Comparison of ENCODE assay signal across 14 cellular contexts in genomic region chr2:134257965-134258683, GRCh38. TPM values are rescaled to one million over a fixed set of nuclear protein-coding genes. Genes with fewer than 3 reads are reported as not detected.
DNase-seq lines count a peak whose midpoint lies in the region; ATAC-seq, FAIRE-seq and TF ChIP-seq lines count a peak whose summit lies in the region.
"Had no signal": no experiment of that assay in that cellular context is flagged by ENCODE, and none has a peak within 500 bp of the region (broad histone marks: within the 10 kb centered on the region; RNA-seq: fewer than 3 reads in every experiment).

No MANE protein-coding gene starts in this region.

- TF ChIP-seq POLR2A in GM12878 (IDR thresholded peaks at IDR 0.05; ENCODE audit: low read depth, low read length): no peak

- FAIRE-seq in GM12878 (lab: Jason Lieb, UNC): no peak
- FAIRE-seq: bronchial epithelial cell, H1 had no signal

- H2AFZ ChIP-seq in GM12878 (ENCODE audit: control insufficient read depth, low read depth, low read length): no peak overlapping the region

- H3K4me1 ChIP-seq in GM12878 (ENCODE audit: control insufficient read depth, insufficient read depth, low read length): peaks cover 80% of the 10 kb centered on the region

- H3K27ac ChIP-seq in KOPT-K1 (ENCODE audit: low read depth, low read length, poor library complexity, severe bottlenecking) (peak overlapping the region; percentile 67), GM12878 (ENCODE audit: control insufficient read depth, insufficient read depth) (peak overlapping the region; percentile 71)

- peaks cover 90% of the 10 kb centered on the region for H3K79me2 ChIP-seq in GM12878 (ENCODE audit: control insufficient read depth, insufficient read depth, low read length)

- H3K9me3 ChIP-seq in KOPT-K1 (ENCODE audit: insufficient read depth, low read length, poor library complexity, severe bottlenecking) (no peaks in the 10 kb centered on the region), GM12878 (replicated peaks; ENCODE audit: control insufficient read depth, insufficient read depth, low read length) (no peaks in the 10 kb centered on the region)

- TF ChIP-seq CTCF in GM12878 (IDR thresholded peaks at IDR 0.05 in 2 of 3, conservative IDR thresholded peaks at IDR 0.05 in 1 of 3; ENCODE audit: control insufficient read depth in 2 of 3, extremely low read depth in 1 of 3, insufficient read depth in 1 of 3, low read depth in 3 of 3, low read length in 3 of 3) (no peak), GM20000 (IDR thresholded peaks at IDR 0.05; ENCODE audit: extremely low read depth, missing control alignments) (no peak)

- H3K36me3 ChIP-seq in KOPT-K1 (ENCODE audit: insufficient read depth, low read length) (peaks cover 7% of the 10 kb centered on the region; the same call in 1 of the 2 replicates), GM12878 (ENCODE audit: control insufficient read depth in 2 of 2, insufficient read depth in 2 of 2, low read length in 1 of 2) (peaks cover 3 to 14% of the 10 kb centered on the region in 2 experiments)

- SMC1A ChIA-PET in GM12878 (lab: Charles Lee; ENCODE audit: uncharacterized antibody, unreplicated experiment): interaction anchor here (0.8 to 5.7 kb wide), 3 partner anchors 14 to 26 kb away, joined by 3 to 27 read pairs (median 9); no protein-coding TSS in a partner anchor

- no peak for ATAC-seq in GM12878
- ATAC-seq in stimulated activated effector memory CD8-positive, alpha-beta T cell treated with anti-CD3 and anti-CD28 coated beads, Interleukin-12 subunit alpha, Interleukin-12 subunit beta, amount 100 ng/mL, for 72 hours: no peak

- CTCF ChIA-PET in activated naive CD4-positive, alpha-beta T cell treated with anti-CD3 and anti-CD28 coated beads, Interleukin-2, amount 10 ng/mL, durations not matched to agents 7 days and 5 days (lab: Charles Lee): interaction anchor here (0.7 to 1.2 kb wide), 5 partner anchors 12 to 193 kb away, joined by 3 read pairs; no protein-coding TSS in a partner anchor
- CTCF ChIA-PET in GM12878 (lab: Yijun Ruan, JAX): interaction anchor here (0.7 to 2.6 kb wide), 2 partner anchors 13 to 141 kb away, joined by 3 to 14 read pairs; no protein-coding TSS in a partner anchor

- no peak for DNase-seq in activated naive CD4-positive, alpha-beta T cell treated with anti-CD3 and anti-CD28 coated beads, Interleukin-2, amount 10 ng/mL, durations not matched to agents 7 days and 5 days
- no peak for DNase-seq in activated naive CD4-positive, alpha-beta T cell (lab: John Stamatoyannopoulos, UW)
- DNase-seq in GM12878 (ENCODE audit: low read depth, low spot score) (no peak), CD1c-positive myeloid dendritic cell (ENCODE audit: extremely low spot score) (no peak), SKM-1 (lab: John Stamatoyannopoulos, UW; ENCODE audit: unreplicated experiment) (no peak), GM20000 (ENCODE audit: low spot score) (no peak)
- no peak for DNase-seq in stimulated activated effector memory CD8-positive, alpha-beta T cell treated with anti-CD3 and anti-CD28 coated beads, Interleukin-12 subunit alpha, Interleukin-12 subunit beta, amount 100 ng/mL, for 72 hours (ENCODE audit: low spot score in 2 of 2)
- DNase-seq: foreskin melanocyte, KBM-7, NCI-H1436 treated with DMSO at 0.1 percent for 48 hours, NCI-H446 had no signal

- H3K36me3 Mint-ChIP-seq in activated naive CD4-positive, alpha-beta T cell treated with anti-CD3 and anti-CD28 coated beads, Interleukin-2, amount 10 ng/mL, durations not matched to agents 7 days and 5 days: peaks cover 29% of the 10 kb centered on the region
- H3K36me3 Mint-ChIP-seq in stimulated activated effector memory CD8-positive, alpha-beta T cell treated with anti-CD3 and anti-CD28 coated beads, Interleukin-12 subunit alpha, Interleukin-12 subunit beta, amount 100 ng/mL, for 72 hours: peaks cover 14% of the 10 kb centered on the region

- in situ Hi-C loops in GM12878 (cut with MboI): no loop called here

- 86% methylated on average over 7 of the region's 7 CpGs for WGBS in GM12878 (ENCODE audit: insufficient coverage, insufficient replicate concordance, low lambda C conversion rate, missing lambda C conversion rate)

- peaks cover 87% of the 10 kb centered on the region for H3K4me1 Mint-ChIP-seq in activated naive CD4-positive, alpha-beta T cell treated with anti-CD3 and anti-CD28 coated beads, Interleukin-2, amount 10 ng/mL, durations not matched to agents 7 days and 5 days
- peaks cover 63% of the 10 kb centered on the region for H3K4me1 Mint-ChIP-seq in stimulated activated effector memory CD8-positive, alpha-beta T cell treated with anti-CD3 and anti-CD28 coated beads, Interleukin-12 subunit alpha, Interleukin-12 subunit beta, amount 100 ng/mL, for 72 hours

- peak overlapping the region; percentile 17 for H3K4me3 ChIP-seq in GM12878

- peak overlapping the region; percentile 70 for H3K4me2 ChIP-seq in GM12878 (ENCODE audit: control insufficient read depth, insufficient read depth)

- intact Hi-C loops in GM12878 (cut with micrococcal nuclease; ENCODE audit: unreplicated experiment): no loop called here

- RAD21 ChIA-PET in GM12878 (lab: Charles Lee; ENCODE audit: unreplicated experiment): no interaction called here

- no peak for TF ChIP-seq EP300 in GM12878 (IDR thresholded peaks at IDR 0.05; ENCODE audit: borderline replicate concordance in 1 of 2, control insufficient read depth in 1 of 2, low read depth in 2 of 2, low read length in 2 of 2)

- no peaks in the 10 kb centered on the region for H3K27me3 ChIP-seq in GM12878 (replicated peaks in 1 of 2; ENCODE audit: control insufficient read depth in 2 of 2, insufficient read depth in 2 of 2, low read length in 1 of 2)

- peak overlapping the region; percentile 7 for H3K4me3 Mint-ChIP-seq in activated naive CD4-positive, alpha-beta T cell treated with anti-CD3 and anti-CD28 coated beads, Interleukin-2, amount 10 ng/mL, durations not matched to agents 7 days and 5 days
- peak overlapping the region; percentile 21 for H3K4me3 Mint-ChIP-seq in stimulated activated effector memory CD8-positive, alpha-beta T cell treated with anti-CD3 and anti-CD28 coated beads, Interleukin-12 subunit alpha, Interleukin-12 subunit beta, amount 100 ng/mL, for 72 hours

- H3K9me3 Mint-ChIP-seq in activated naive CD4-positive, alpha-beta T cell treated with anti-CD3 and anti-CD28 coated beads, Interleukin-2, amount 10 ng/mL, durations not matched to agents 7 days and 5 days: no peaks in the 10 kb centered on the region
- H3K9me3 Mint-ChIP-seq in stimulated activated effector memory CD8-positive, alpha-beta T cell treated with anti-CD3 and anti-CD28 coated beads, Interleukin-12 subunit alpha, Interleukin-12 subunit beta, amount 100 ng/mL, for 72 hours: no peaks in the 10 kb centered on the region

- TF ChIP-seq RAD21 in GM12878 (IDR thresholded peaks at IDR 0.05; ENCODE audit: insufficient read depth, low read depth, low read length): no peak

- no peak overlapping the region for H3K9ac ChIP-seq in GM12878 (ENCODE audit: control insufficient read depth, insufficient read depth, low read length)

- peak overlapping the region; percentile 79 for H3K27ac Mint-ChIP-seq in activated naive CD4-positive, alpha-beta T cell treated with anti-CD3 and anti-CD28 coated beads, Interleukin-2, amount 10 ng/mL, durations not matched to agents 7 days and 5 days
- H3K27ac Mint-ChIP-seq in stimulated activated effector memory CD8-positive, alpha-beta T cell treated with anti-CD3 and anti-CD28 coated beads, Interleukin-12 subunit alpha, Interleukin-12 subunit beta, amount 100 ng/mL, for 72 hours: peak overlapping the region; percentile 15

- POLR2A ChIA-PET in GM12878 (lab: Charles Lee): no interaction called here

- no peaks in the 10 kb centered on the region for H4K20me1 ChIP-seq in GM12878 (ENCODE audit: control insufficient read depth, insufficient read depth)

- BruUV-seq in GM12878 (replicated peaks; lab: Mats Ljungman, UMichigan): no TSS peak

- no peaks in the 10 kb centered on the region for H3K27me3 Mint-ChIP-seq in activated naive CD4-positive, alpha-beta T cell treated with anti-CD3 and anti-CD28 coated beads, Interleukin-2, amount 10 ng/mL, durations not matched to agents 7 days and 5 days

TF ChIP-seq in GM12878, 131 proteins besides CTCF, POLR2A, EP300 and RAD21 (continues in another document):
- TF ChIP-seq HDAC6 (IDR thresholded peaks at IDR 0.05; ENCODE audit: unreplicated experiment): no peak
- TF ChIP-seq DPF2 (IDR thresholded peaks at IDR 0.05): no peak
- TF ChIP-seq ZZZ3 (IDR thresholded peaks at IDR 0.05; ENCODE audit: control insufficient read depth, insufficient read length, low read depth): no peak
- no peak for TF ChIP-seq POU2F2 (IDR thresholded peaks at IDR 0.05; ENCODE audit: borderline replicate concordance, low read depth, low read length)
- no peak for TF ChIP-seq MEF2B (IDR thresholded peaks at IDR 0.05; ENCODE audit: partially characterized antibody, poor library complexity, severe bottlenecking)

RNA-seq across cellular contexts. Expression of gene MGAT5, which starts 4.3 kb away (rescaled TPM):
- 135 and 137 TPM in 2 replicates for total RNA-seq in GM12878 (2013; cell fraction: nucleolus; rRNA removed)
- total RNA-seq in GM12878 (2014; rRNA removed): 54.3 and 54.6 TPM in 2 replicates
- 53.7 and 54.0 TPM in 2 replicates for total RNA-seq in GM12878 (2014; rRNA removed; fragmentation: Illumina TruSeq; extraction: Trizol)
- total RNA-seq in GM12878 (2021): 104 and 109 TPM in 2 replicates
- 32.2 TPM for polyA plus RNA-seq in GM12878 (2011; ENCODE audit: low read depth)
- 30.1 and 31.5 TPM in 2 replicates for polyA plus RNA-seq in GM12878 (2011; rRNA removed)
- polyA plus RNA-seq in GM12878 (2011; cell fraction: cytosol; rRNA removed): 34.4 and 35.9 TPM in 2 replicates
- 27.6 and 27.9 TPM in 2 replicates for polyA plus RNA-seq in GM12878 (2011; cell fraction: nucleus; rRNA removed)
- polyA plus RNA-seq in GM12878 (2012): 33.0 and 39.4 TPM in 2 replicates
- polyA plus RNA-seq in GM12878 (2014; fragmentation: Illumina TruSeq; extraction: Trizol): 55.3 and 58.4 TPM in 2 replicates
- 1 to 10 TPM; 9.1 to 9.8 TPM for polyA plus RNA-seq in GM12878 (2014; fragmentation: Nextera tagmentation; extraction: Ambion mirVana)
- 40.2 and 40.9 TPM in 2 replicates for polyA plus RNA-seq in GM12878 (2014; rRNA removed)
- 1 to 10 TPM; 4.9 to 6.3 TPM for polyA plus RNA-seq in GM12878 (2016; fragmentation: Nextera tagmentation; extraction: Ambion mirVana)
- polyA minus RNA-seq in GM12878 (2011; rRNA and poly(A)+ RNA removed): 126 and 130 TPM in 2 replicates
- 31.1 and 35.7 TPM in 2 replicates for polyA minus RNA-seq in GM12878 (2011; cell fraction: cytosol; rRNA and poly(A)+ RNA removed)
- polyA minus RNA-seq in GM12878 (2011; cell fraction: nucleus; rRNA and poly(A)+ RNA removed): 117 and 129 TPM in 2 replicates
